In genomic region chr4:141229408-141230101, GRCh38 we compare ENCODE assay signal across 15 cellular contexts. TPM values are rescaled to one million over a fixed set of nuclear protein-coding genes. Genes with fewer than 3 reads are reported as not detected.
A peak's percentile ranks its signal among the peaks of the same experiment; 100 is the strongest.
DNase-seq lines count a peak whose midpoint lies in the region; ATAC-seq and TF ChIP-seq lines count a peak whose summit lies in the region.
"Had no signal": no experiment of that assay in that cellular context is flagged by ENCODE, and none has a peak within 500 bp of the region (broad histone marks: within the 10 kb centered on the region; RNA-seq: fewer than 3 reads in every experiment).

No MANE protein-coding gene starts in this region.

- no peak overlapping the region for H3K4me2 ChIP-seq in PC-9

- no peaks in the 10 kb centered on the region for H3K9me3 ChIP-seq in PC-9 (ENCODE audit: insufficient read depth, low read depth)

- H3K79me2 ChIP-seq in PC-9 (ENCODE audit: low read depth), result 0 out of 2 replicates have a peak, but pooled peaks cover 3% of the 10 kb centered on the region

- no peaks in the 10 kb centered on the region for H3F3A ChIP-seq in PC-9 (ENCODE audit: insufficient read depth, low read depth)

- CTCF ChIA-PET in WTC11 (lab: Charles Lee), result no interaction called here
- CTCF ChIA-PET in PC-9 (lab: Charles Lee), result no interaction called here

- H3K27me3 ChIP-seq in PC-9 (ENCODE audit: insufficient read depth, low read depth), result no peaks in the 10 kb centered on the region

- H4K20me1 ChIP-seq in PC-9 (ENCODE audit: insufficient read depth), result no peaks in the 10 kb centered on the region

- no peak overlapping the region for H2AFZ ChIP-seq in PC-9

- no peak for DNase-seq in activated T-cell treated with anti-CD3 and anti-CD28 coated beads, Interleukin-2, amount 50 U/mL, for 72 hours
- DNase-seq in activated T-cell treated with anti-CD3 and anti-CD28 coated beads, Interleukin-2, amount 50 U/mL, for 4 hours, result no peak
- no peak for DNase-seq in stimulated activated effector memory CD8-positive, alpha-beta T cell treated with anti-CD3 and anti-CD28 coated beads, Interleukin-12 subunit alpha, Interleukin-12 subunit beta, amount 100 ng/mL, for 72 hours (ENCODE audit: low spot score in 2 of 2)
- DNase-seq in dedifferentiated amniotic fluid mesenchymal stem cell (ENCODE audit: extremely low spot score), result no peak
- no peak for DNase-seq in WTC11 (ENCODE audit: low spot score)
- DNase-seq in PC-9, result no peak
- DNase-seq: activated naive CD4-positive, alpha-beta T cell treated with anti-CD3 and anti-CD28 coated beads, Interleukin-2, amount 50 U/mL, for 16 hours; cerebellar nuclear complex; DND-41; NCI-H526; stimulated activated CD4-positive, alpha-beta T cell treated with anti-CD3 and anti-CD28 coated beads, Interleukin-4, amount 100 ng/mL, for 4 hours; substantia nigra had no signal

- POLR2A ChIA-PET in WTC11 (lab: Charles Lee), result no interaction called here
- POLR2A ChIA-PET in PC-9 (lab: Charles Lee; ENCODE audit: unreplicated experiment), result no interaction called here

- no peaks in the 10 kb centered on the region for H3K9me3 Mint-ChIP-seq in activated T-cell treated with anti-CD3 and anti-CD28 coated beads, Interleukin-2, amount 50 U/mL, for 72 hours
- no peaks in the 10 kb centered on the region for H3K9me3 Mint-ChIP-seq in activated T-cell treated with anti-CD3 and anti-CD28 coated beads, Interleukin-2, amount 50 U/mL, for 4 hours
- no peaks in the 10 kb centered on the region for H3K9me3 Mint-ChIP-seq in stimulated activated effector memory CD8-positive, alpha-beta T cell treated with anti-CD3 and anti-CD28 coated beads, Interleukin-12 subunit alpha, Interleukin-12 subunit beta, amount 100 ng/mL, for 72 hours
- H3K9me3 Mint-ChIP-seq in WTC11, result no peaks in the 10 kb centered on the region
- H3K9me3 Mint-ChIP-seq: mesothelial cell of epicardium had no signal

- TF ChIP-seq CTCF in WTC11 (IDR thresholded peaks at IDR 0.05) (no peak), PC-9 (conservative IDR thresholded peaks at IDR 0.05) (no peak)

- no peaks in the 10 kb centered on the region for H3K9me2 ChIP-seq in PC-9 (ENCODE audit: insufficient read depth)

- no peak overlapping the region for H3K27ac ChIP-seq in PC-9

- H3K4me3 ChIP-seq in PC-9, result no peak overlapping the region

- no peaks in the 10 kb centered on the region for H3K4me1 ChIP-seq in PC-9 (replicated peaks; ENCODE audit: insufficient read depth)

- H3K36me3 Mint-ChIP-seq in activated T-cell treated with anti-CD3 and anti-CD28 coated beads, Interleukin-2, amount 50 U/mL, for 72 hours (ENCODE audit: insufficient read depth in 2 of 2), result peaks cover 21 to 55% of the 10 kb centered on the region in 2 donors
- H3K36me3 Mint-ChIP-seq in activated T-cell treated with anti-CD3 and anti-CD28 coated beads, Interleukin-2, amount 50 U/mL, for 4 hours (ENCODE audit: insufficient read depth), result peaks cover 49% of the 10 kb centered on the region
- H3K36me3 Mint-ChIP-seq in stimulated activated effector memory CD8-positive, alpha-beta T cell treated with anti-CD3 and anti-CD28 coated beads, Interleukin-12 subunit alpha, Interleukin-12 subunit beta, amount 100 ng/mL, for 72 hours, result peaks cover 100% of the 10 kb centered on the region
- peaks cover 67% of the 10 kb centered on the region for H3K36me3 Mint-ChIP-seq in WTC11

- no peak for ATAC-seq in activated T-cell treated with anti-CD3 and anti-CD28 coated beads, Interleukin-2, amount 50 U/mL, for 72 hours (replicated peaks in 1 of 2)
- ATAC-seq in activated T-cell treated with anti-CD3 and anti-CD28 coated beads, Interleukin-2, amount 50 U/mL, for 4 hours, result no peak
- ATAC-seq in HG02588 (IDR thresholded peaks at IDR 0.05; ENCODE audit: unreplicated experiment), result peak; percentile 63
- ATAC-seq in HG03432 (IDR thresholded peaks at IDR 0.05; ENCODE audit: unreplicated experiment), result peak; percentile 68
- no peak for ATAC-seq in stimulated activated effector memory CD8-positive, alpha-beta T cell treated with anti-CD3 and anti-CD28 coated beads, Interleukin-12 subunit alpha, Interleukin-12 subunit beta, amount 100 ng/mL, for 72 hours
- ATAC-seq in WTC11, result no peak

- H3K4me3 Mint-ChIP-seq in activated T-cell treated with anti-CD3 and anti-CD28 coated beads, Interleukin-2, amount 50 U/mL, for 72 hours, result no peak overlapping the region
- H3K4me3 Mint-ChIP-seq in activated T-cell treated with anti-CD3 and anti-CD28 coated beads, Interleukin-2, amount 50 U/mL, for 4 hours, result no peak overlapping the region
- H3K4me3 Mint-ChIP-seq in stimulated activated effector memory CD8-positive, alpha-beta T cell treated with anti-CD3 and anti-CD28 coated beads, Interleukin-12 subunit alpha, Interleukin-12 subunit beta, amount 100 ng/mL, for 72 hours, result no peak overlapping the region
- H3K4me3 Mint-ChIP-seq in WTC11, result no peak overlapping the region
- H3K4me3 Mint-ChIP-seq: mesothelial cell of epicardium had no signal

- H3K4me1 Mint-ChIP-seq in activated T-cell treated with anti-CD3 and anti-CD28 coated beads, Interleukin-2, amount 50 U/mL, for 72 hours (ENCODE audit: low read depth), result peaks cover 17% of the 10 kb centered on the region
- H3K4me1 Mint-ChIP-seq in activated T-cell treated with anti-CD3 and anti-CD28 coated beads, Interleukin-2, amount 50 U/mL, for 4 hours (ENCODE audit: low read depth), result peaks cover 11% of the 10 kb centered on the region
- peaks cover 6% of the 10 kb centered on the region for H3K4me1 Mint-ChIP-seq in stimulated activated effector memory CD8-positive, alpha-beta T cell treated with anti-CD3 and anti-CD28 coated beads, Interleukin-12 subunit alpha, Interleukin-12 subunit beta, amount 100 ng/mL, for 72 hours
- H3K4me1 Mint-ChIP-seq in WTC11, result no peaks in the 10 kb centered on the region

- intact Hi-C loops in PC-9 (cut with micrococcal nuclease; ENCODE audit: unreplicated experiment), result no loop called here

- peak overlapping the region; percentile 38 for H3K27ac Mint-ChIP-seq in activated T-cell treated with anti-CD3 and anti-CD28 coated beads, Interleukin-2, amount 50 U/mL, for 72 hours
- H3K27ac Mint-ChIP-seq in stimulated activated effector memory CD8-positive, alpha-beta T cell treated with anti-CD3 and anti-CD28 coated beads, Interleukin-12 subunit alpha, Interleukin-12 subunit beta, amount 100 ng/mL, for 72 hours, result peak overlapping the region; percentile 8
- no peak overlapping the region for H3K27ac Mint-ChIP-seq in WTC11
- H3K27ac Mint-ChIP-seq: mesothelial cell of epicardium had no signal

- H3K27me3 Mint-ChIP-seq in activated T-cell treated with anti-CD3 and anti-CD28 coated beads, Interleukin-2, amount 50 U/mL, for 72 hours (ENCODE audit: low read depth), result no peaks in the 10 kb centered on the region
- no peaks in the 10 kb centered on the region for H3K27me3 Mint-ChIP-seq in activated T-cell treated with anti-CD3 and anti-CD28 coated beads, Interleukin-2, amount 50 U/mL, for 4 hours (ENCODE audit: low read depth)
- no peaks in the 10 kb centered on the region for H3K27me3 Mint-ChIP-seq in WTC11 (ENCODE audit: low read depth)

- peaks cover 5% of the 10 kb centered on the region; the same call in 1 of the 2 replicates for H3K36me3 ChIP-seq in PC-9 (ENCODE audit: low read depth)

- no TSS peak for BruUV-seq in PC-9 (replicated peaks; lab: Mats Ljungman, UMichigan)

TF ChIP-seq in WTC11, 78 proteins besides CTCF, POLR2A, EP300 and RAD21 (continues in another document):
- TF ChIP-seq ZNF423 (CRISPR knock-in tag; IDR thresholded peaks at IDR 0.05) (no peak), TCF7 (CRISPR knock-in tag; IDR thresholded peaks at IDR 0.05; ENCODE audit: low read depth) (no peak), ZNF671 (CRISPR knock-in tag; IDR thresholded peaks at IDR 0.05) (no peak), ZNF263 (CRISPR knock-in tag; IDR thresholded peaks at IDR 0.05; ENCODE audit: low read depth) (no peak), ZNF281 (CRISPR knock-in tag; IDR thresholded peaks at IDR 0.05) (no peak), MXD4 (CRISPR knock-in tag; IDR thresholded peaks at IDR 0.05; ENCODE audit: borderline replicate concordance) (no peak), FOXP4 (CRISPR knock-in tag; IDR thresholded peaks at IDR 0.05) (no peak), JAZF1 (CRISPR knock-in tag; IDR thresholded peaks at IDR 0.05) (no peak)

RNA-seq across cellular contexts. Expression of gene ZNF330, which starts 8.9 kb away (rescaled TPM):
- 10 to 100 TPM; 47.3 to 62.8 TPM for total RNA-seq in activated T-cell treated with anti-CD3 and anti-CD28 coated beads, Interleukin-2, amount 50 U/mL, for 72 hours
- total RNA-seq in activated T-cell treated with anti-CD3 and anti-CD28 coated beads, Interleukin-2, amount 50 U/mL, for 4 hours, result 10 to 100 TPM; 58.8 to 63.5 (median 62.4) TPM
- total RNA-seq in WTC11 (2021) (37.5 to 48.0 TPM (median 43.9 TPM) in 3 replicates), PC-9 (2021) (22.5 and 38.4 TPM in 2 replicates)

Comparison
In these comparisons a context has a peak if more than half of its experiments do, and no peak if none do; other contexts are left out.
1. ATAC-seq: peak in HG02588 (single experiment) and HG03432 (single experiment); none in activated T-cell treated with anti-CD3 and anti-CD28 coated beads, Interleukin-2, amount 50 U/mL, for 72 hours (0 of 2), activated T-cell treated with anti-CD3 and anti-CD28 coated beads, Interleukin-2, amount 50 U/mL, for 4 hours (0 of 2), stimulated activated effector memory CD8-positive, alpha-beta T cell treated with anti-CD3 and anti-CD28 coated beads, Interleukin-12 subunit alpha, Interleukin-12 subunit beta, amount 100 ng/mL, for 72 hours (single experiment) and WTC11 (single experiment).